ENCODE assay signal across 8 cellular contexts in the genomic region with DNA sequence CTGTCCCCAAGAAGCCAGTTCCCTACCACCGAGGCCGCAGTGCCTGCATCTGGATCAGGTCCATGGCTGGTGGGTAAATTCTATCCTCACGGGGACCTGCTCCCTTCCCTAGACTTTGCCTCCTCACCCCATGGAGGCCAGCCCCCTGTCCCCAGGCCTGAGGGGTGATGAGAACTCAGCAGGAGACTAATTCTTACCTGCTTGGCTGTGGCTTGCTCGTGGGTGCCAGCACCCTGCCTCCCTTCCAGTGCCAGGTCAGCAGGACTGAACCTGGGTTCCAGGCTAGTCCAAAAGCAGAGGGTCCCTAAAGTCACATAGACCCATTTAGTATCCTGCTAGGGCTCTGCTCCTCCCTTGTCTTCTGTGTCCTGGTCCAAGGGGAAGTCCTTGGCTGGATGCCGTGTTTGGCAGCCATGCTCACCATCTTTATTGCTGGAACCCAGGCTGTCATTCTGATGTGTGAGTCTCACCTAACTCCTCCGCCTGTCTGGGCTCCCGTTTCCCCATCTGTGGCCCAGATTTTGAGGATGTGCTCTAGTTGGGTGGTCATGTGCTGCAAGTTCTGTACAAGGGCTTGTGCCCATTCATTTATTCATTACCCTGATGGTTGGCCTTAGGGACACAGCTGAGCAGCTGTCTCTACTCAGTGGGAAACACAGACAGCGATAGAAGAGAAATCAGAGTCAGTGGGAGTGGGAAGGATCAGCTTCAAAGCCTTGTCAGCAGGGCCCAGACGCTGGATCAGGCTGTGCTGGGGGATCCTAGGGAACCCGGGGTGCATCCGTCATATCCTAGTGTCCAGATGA. TPM values are rescaled to one million over a fixed set of nuclear protein-coding genes. Genes with fewer than 3 reads are reported as not detected.
A peak's percentile ranks its signal among the peaks of the same experiment; 100 is the strongest.
DNase-seq lines count a peak whose midpoint lies in the region; ATAC-seq and TF ChIP-seq lines count a peak whose summit lies in the region.

No MANE protein-coding gene starts in this region.

- H3K9me3 ChIP-seq in DND-41 (ENCODE audit: insufficient read depth, low read length, severe bottlenecking) (no peaks in the 10 kb centered on the region), HUES64 (ENCODE audit: insufficient read depth, low read depth, low read length) (no peaks in the 10 kb centered on the region), iPS-20b (ENCODE audit: insufficient read depth, low read depth, low read length) (no peaks in the 10 kb centered on the region), skeletal muscle satellite cell (replicated peaks; ENCODE audit: low read length) (no peaks in the 10 kb centered on the region)

- no peak for ATAC-seq in DND-41 (ENCODE audit: insufficient read depth, low read depth)

- H3K9ac ChIP-seq in DND-41 (ENCODE audit: low read depth, low read length) (peak overlapping the region; percentile 49; the same call in 1 of the 2 replicates), HUES64 (ENCODE audit: low read depth, low read length) (peak overlapping the region; percentile 87; the same call in 1 of the 2 replicates), iPS-20b (ENCODE audit: low read depth, low read length) (peak overlapping the region; percentile 78; the same call in 1 of the 2 replicates), skeletal muscle satellite cell (ENCODE audit: low read depth, low read length) (peak overlapping the region; percentile 87)

- H3K4me1 ChIP-seq in DND-41 (ENCODE audit: insufficient read depth, low read length), result peaks cover 23% of the 10 kb centered on the region
- peaks cover 10% of the 10 kb centered on the region for H3K4me1 ChIP-seq in HUES64 (ENCODE audit: insufficient read depth, low read length)
- H3K4me1 ChIP-seq in iPS-20b (ENCODE audit: insufficient read depth, low read length), result peaks cover 5% of the 10 kb centered on the region; the same call in 1 of the 2 replicates
- H3K4me1 ChIP-seq in skeletal muscle satellite cell (ENCODE audit: control insufficient read depth, insufficient read depth, low read length), result peaks cover 15% of the 10 kb centered on the region

- WGBS in HUES64, result 60% methylated on average over 11 of the region's 11 CpGs

- peak overlapping the region; percentile 63; the same call in 1 of the 2 replicates for H2AFZ ChIP-seq in DND-41 (ENCODE audit: low read depth, low read length)

- H3K4me2 ChIP-seq in DND-41 (ENCODE audit: insufficient read depth, low read length), result peak overlapping the region; percentile 77
- H3K4me2 ChIP-seq in skeletal muscle satellite cell (ENCODE audit: low read length), result peak overlapping the region; percentile 99

- no peak for TF ChIP-seq CTCF in DND-41 (IDR thresholded peaks at IDR 0.05; ENCODE audit: borderline replicate concordance, extremely low read depth, low read length, poor library complexity, severe bottlenecking)

- no peaks in the 10 kb centered on the region for H4K20me1 ChIP-seq in DND-41 (ENCODE audit: insufficient read depth, low read length)

- peak overlapping the region in 1 of 2 experiments; percentile 58; a peak in 2 of 4 replicates for H3K4me3 ChIP-seq in DND-41 (ENCODE audit: low read depth in 1 of 2, low read length in 2 of 2)
- H3K4me3 ChIP-seq in HUES64 (ENCODE audit: low read length), result peak overlapping the region; percentile 99
- peak overlapping the region; percentile 81 for H3K4me3 ChIP-seq in iPS-20b (ENCODE audit: low read length)
- peak overlapping the region; percentile 98 for H3K4me3 ChIP-seq in skeletal muscle satellite cell (ENCODE audit: low read length)

- DNase-seq in DND-41, result no peak
- peak; percentile 36 for DNase-seq in astrocyte of the hippocampus (ENCODE audit: low read depth, low spot score)
- no peak for DNase-seq in epidermal melanocyte (ENCODE audit: insufficient read length, low spot score)
- DNase-seq in DMS114 treated with DMSO at 0.1 percent for 48 hours (lab: John Stamatoyannopoulos, UW; ENCODE audit: unreplicated experiment), result no peak
- no peak for DNase-seq in D341Med (ENCODE audit: low spot score)

- no peaks in the 10 kb centered on the region for H3K27me3 ChIP-seq in DND-41 (ENCODE audit: insufficient read depth, low read length, poor library complexity)
- H3K27me3 ChIP-seq in HUES64 (ENCODE audit: insufficient read depth, low read length), result no peaks in the 10 kb centered on the region
- no peaks in the 10 kb centered on the region for H3K27me3 ChIP-seq in iPS-20b (ENCODE audit: insufficient read depth, low read length)
- H3K27me3 ChIP-seq in skeletal muscle satellite cell (ENCODE audit: control insufficient read depth, insufficient read depth, low read length), result no peaks in the 10 kb centered on the region

- no peaks in the 10 kb centered on the region for H3K79me2 ChIP-seq in DND-41 (ENCODE audit: insufficient read depth, low read length)

- H3K27ac ChIP-seq in DND-41 (ENCODE audit: low read length) (peak overlapping the region; percentile 9; the same call in 1 of the 2 replicates), HUES64 (ENCODE audit: low read depth, low read length) (no peak overlapping the region), iPS-20b (ENCODE audit: low read length) (no peak overlapping the region)

- no peaks in the 10 kb centered on the region for H3K36me3 ChIP-seq in DND-41 (ENCODE audit: insufficient read depth, low read length)
- H3K36me3 ChIP-seq in HUES64 (ENCODE audit: insufficient read depth, low read length), result 0 out of 2 replicates have a peak, but pooled peaks cover 3% of the 10 kb centered on the region
- 0 out of 2 replicates have a peak, but pooled peaks cover 3% of the 10 kb centered on the region for H3K36me3 ChIP-seq in iPS-20b (ENCODE audit: insufficient read depth, low read depth, low read length)
- no peaks in the 10 kb centered on the region for H3K36me3 ChIP-seq in skeletal muscle satellite cell (ENCODE audit: insufficient read depth, low read length)

RNA-seq across cellular contexts. Expression of a gene that starts 0.9 kb away (rescaled TPM):
- 22.9 TPM for polyA plus RNA-seq in HUES64 (2013, experiment 1 of 2)
- polyA plus RNA-seq in HUES64 (2013, experiment 2 of 2), result 27.8 TPM
- total RNA-seq in skeletal muscle satellite cell (2012; rRNA removed), result 31.7 and 39.5 TPM in 2 replicates

RNA-seq across cellular contexts. Expression of a gene that starts 24.4 kb away (rescaled TPM):
- polyA plus RNA-seq in HUES64 (2013, experiment 1 of 2), result 5.7 TPM
- polyA plus RNA-seq in HUES64 (2013, experiment 2 of 2), result 7.9 TPM
- total RNA-seq in skeletal muscle satellite cell (2012; rRNA removed), result 8.3 and 10.1 TPM in 2 replicates

RNA-seq across cellular contexts. Expression of a gene that starts 44.4 kb away (rescaled TPM):
- polyA plus RNA-seq in HUES64 (2013, experiment 1 of 2), result not detected
- not detected for polyA plus RNA-seq in HUES64 (2013, experiment 2 of 2)
- not detected in 2 replicates for total RNA-seq in skeletal muscle satellite cell (2012; rRNA removed)
